In the genomic region with DNA sequence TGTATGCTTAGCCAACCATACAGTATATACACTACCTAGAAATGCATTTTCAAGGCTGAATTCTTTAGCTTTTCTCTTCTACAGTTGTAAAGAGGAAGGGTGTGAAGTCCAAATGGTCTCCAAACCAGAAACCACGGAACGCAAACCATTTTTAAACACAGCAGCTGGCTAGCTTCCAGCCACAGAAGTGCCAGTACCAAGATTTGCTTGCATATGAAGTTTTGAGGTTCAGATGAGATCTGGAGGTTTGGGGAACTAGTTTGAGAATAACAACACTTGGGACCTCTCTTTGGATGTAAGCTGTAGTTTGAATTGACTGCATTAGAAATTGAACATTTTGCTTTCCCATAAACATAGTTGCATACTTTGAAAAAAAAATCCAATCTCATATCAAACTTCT, we compare ENCODE assay signal across 26 cellular contexts.
"Had no signal": no experiment of that assay in that cellular context is flagged by ENCODE, and none has a peak within 500 bp of the region (broad histone marks: within the 10 kb centered on the region; RNA-seq: fewer than 3 reads in every experiment).

No MANE protein-coding gene starts in this region.

- H3K4me1 ChIP-seq: gastroesophageal sphincter, neural progenitor cell, parathyroid adenoma, right atrium auricular region, suprapubic skin, tibial nerve had no signal

- H3K4me3 ChIP-seq: coronary artery, dorsolateral prefrontal cortex, gastroesophageal sphincter, neural progenitor cell, right atrium auricular region, suprapubic skin, tibial nerve had no signal

- DNase-seq: activated CD4-positive, alpha-beta T cell treated with anti-CD3 and anti-CD28 coated beads for 1 hour; activated CD4-positive, alpha-beta T cell treated with anti-CD3 and anti-CD28 coated beads, Interleukin-2, amount 50 U/mL, for 1 hour; activated CD8-positive, alpha-beta memory T cell treated with anti-CD3 and anti-CD28 coated beads, Interleukin-2, amount 10 ng/mL, durations not matched to agents 7 days and 5 days; activated CD8-positive, alpha-beta T cell treated with anti-CD3 and anti-CD28 coated beads, Interleukin-2, amount 10 ng/mL, durations not matched to agents 7 days and 5 days; activated effector memory CD4-positive, alpha-beta T cell treated with Interleukin-2 at 50 U/mL for 16 hours; activated naive CD4-positive, alpha-beta T cell treated with Interleukin-2 at 50 U/mL for 16 hours; anterior cingulate cortex; dorsolateral prefrontal cortex; effector memory CD4-positive, alpha-beta T cell; erythroblast; head of caudate nucleus; hippocampal formation; left colon; mammary epithelial cell; natural killer cell; occipital lobe; stimulated activated CD4-positive, alpha-beta T cell treated with anti-CD3 and anti-CD28 coated beads, Interleukin-15, amount 100 ng/mL, for 24 hours; stimulated activated naive CD4-positive, alpha-beta T cell had no signal

- H3K36me3 ChIP-seq: gastroesophageal sphincter, neural progenitor cell, right atrium auricular region, suprapubic skin, tibial nerve had no signal

- H3K27ac ChIP-seq: coronary artery, dorsolateral prefrontal cortex, gastroesophageal sphincter, neural progenitor cell, parathyroid adenoma, right atrium auricular region, suprapubic skin, tibial nerve had no signal

- H3K9ac ChIP-seq: neural progenitor cell, parathyroid adenoma had no signal

- ATAC-seq: activated CD8-positive, alpha-beta memory T cell treated with anti-CD3 and anti-CD28 coated beads, Interleukin-2, amount 10 ng/mL, durations not matched to agents 7 days and 5 days; activated CD8-positive, alpha-beta T cell treated with anti-CD3 and anti-CD28 coated beads, Interleukin-2, amount 10 ng/mL, durations not matched to agents 7 days and 5 days; gastroesophageal sphincter; left colon; natural killer cell; WTC11 had no signal

- H3K4me2 ChIP-seq: neural progenitor cell had no signal

- H3K9me3 ChIP-seq: gastroesophageal sphincter, right atrium auricular region, suprapubic skin had no signal

- H3K27me3 ChIP-seq: gastroesophageal sphincter, neural progenitor cell, right atrium auricular region, suprapubic skin, tibial nerve had no signal
